In the genomic region with DNA sequence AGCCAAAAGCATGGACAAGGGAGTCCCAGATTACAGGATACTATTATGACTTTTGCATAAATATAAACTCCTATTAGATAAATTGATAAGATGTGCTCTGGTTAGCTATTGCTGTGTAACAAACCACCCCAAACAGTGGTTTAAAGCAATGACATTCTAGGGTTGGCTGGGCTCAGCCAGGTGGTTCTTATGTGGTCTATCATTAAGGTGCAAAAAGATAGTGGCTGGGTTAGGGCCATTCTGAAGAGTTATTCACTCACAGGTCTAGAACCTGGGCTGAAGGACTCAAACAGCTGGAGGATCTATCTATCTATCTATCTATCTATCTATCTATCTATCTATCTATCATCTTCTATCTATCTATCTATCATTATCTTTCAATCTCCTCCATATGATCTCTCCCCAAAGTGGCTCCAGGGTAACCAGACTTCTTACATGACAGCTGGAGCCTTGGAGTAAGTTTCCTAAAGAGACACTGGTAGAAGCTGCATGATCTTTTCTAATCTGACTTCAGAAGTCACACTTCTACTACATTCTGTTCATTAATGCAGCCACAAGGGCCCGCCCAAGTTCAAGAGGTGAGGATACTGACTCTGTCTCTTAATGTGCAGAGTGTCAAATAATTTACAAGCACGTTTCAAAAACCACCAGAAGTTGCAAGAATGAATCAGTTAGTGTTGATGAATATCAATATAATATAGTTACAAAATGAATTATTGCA, we compare ENCODE assay signal across 17 cellular contexts.
DNase-seq lines count a peak whose midpoint lies in the region; ATAC-seq and TF ChIP-seq lines count a peak whose summit lies in the region.
"Had no signal": no experiment of that assay in that cellular context is flagged by ENCODE, and none has a peak within 500 bp of the region (broad histone marks: within the 10 kb centered on the region; RNA-seq: fewer than 3 reads in every experiment).

No MANE protein-coding gene starts in this region.

- POLR2A ChIA-PET in PC-9 (lab: Charles Lee; ENCODE audit: unreplicated experiment): interaction anchor here (0.7 kb wide), 1 partner anchor 62 kb away, joined by 7 read pairs; no protein-coding TSS in a partner anchor

- no peaks in the 10 kb centered on the region for H3K36me3 ChIP-seq in PC-9 (ENCODE audit: low read depth)
- H3K36me3 ChIP-seq in HAP-1 (replicated peaks): no peaks in the 10 kb centered on the region
- H3K36me3 ChIP-seq: SJSA1 had no signal

- DNase-seq in activated CD4-positive, alpha-beta T cell treated with anti-CD3 and anti-CD28 coated beads, Interleukin-2, amount 10 ng/mL, durations not matched to agents 24 days and 14 days: no peak
- no peak for DNase-seq in activated CD4-positive, alpha-beta T cell treated with anti-CD3 and anti-CD28 coated beads for 1 hour
- DNase-seq in GM13977 (ENCODE audit: low spot score) (no peak), PC-9 (no peak), foreskin keratinocyte (no peak), HAP-1 (ENCODE audit: low spot score in 2 of 2) (no peak), AG08395 (ENCODE audit: low spot score) (no peak), T1000 (lab: John Stamatoyannopoulos, UW) (no peak)
- DNase-seq: activated CD4-positive, alpha-beta T cell treated with anti-CD3 and anti-CD28 coated beads, Interleukin-2, amount 50 U/mL, for 48 hours; aorta; naive thymus-derived CD4-positive, alpha-beta T cell; NCI-H1436 treated with DMSO at 0.1 percent for 48 hours; NCI-H345 had no signal

- H2AFZ ChIP-seq in PC-9: no peak overlapping the region

- H3K9me3 Mint-ChIP-seq in activated CD4-positive, alpha-beta T cell treated with anti-CD3 and anti-CD28 coated beads, Interleukin-2, amount 10 ng/mL, durations not matched to agents 24 days and 14 days: peaks cover 17% of the 10 kb centered on the region

- peak overlapping the region; percentile 56 for H3K27ac Mint-ChIP-seq in activated CD4-positive, alpha-beta T cell treated with anti-CD3 and anti-CD28 coated beads, Interleukin-2, amount 10 ng/mL, durations not matched to agents 24 days and 14 days
- H3K27ac Mint-ChIP-seq: progenitor cell of endocrine pancreas had no signal

- H3K36me3 Mint-ChIP-seq in activated CD4-positive, alpha-beta T cell treated with anti-CD3 and anti-CD28 coated beads, Interleukin-2, amount 10 ng/mL, durations not matched to agents 24 days and 14 days (ENCODE audit: low read depth): peaks cover 20% of the 10 kb centered on the region

- CTCF ChIA-PET in PC-9 (lab: Charles Lee): no interaction called here

- H4K20me1 ChIP-seq in PC-9 (ENCODE audit: insufficient read depth): no peaks in the 10 kb centered on the region

- peak; percentile 24 for TF ChIP-seq CTCF in GM13977 (IDR thresholded peaks at IDR 0.05; ENCODE audit: extremely low read depth, insufficient read depth, missing control alignments)
- TF ChIP-seq CTCF in PC-9 (conservative IDR thresholded peaks at IDR 0.05): 0 out of 2 replicates have a peak, but pooled peaks have one; percentile 27
- peak; percentile 38 for TF ChIP-seq CTCF in foreskin keratinocyte (conservative IDR thresholded peaks at IDR 0.05)

- no peak for ATAC-seq in foreskin keratinocyte
- ATAC-seq: naive thymus-derived CD4-positive, alpha-beta T cell had no signal

- in situ Hi-C loops in GM13977 (cut with MboI; ENCODE audit: low pct_unique_long_range_greater_than_20kb, low sequenced_read_pairs, unreplicated experiment): no loop called here
- in situ Hi-C loops in HAP-1 (cut with MboI; ENCODE audit: low sequenced_read_pairs): no loop called here

- no peak overlapping the region for H3K4me3 ChIP-seq in PC-9
- H3K4me3 ChIP-seq in HAP-1: no peak overlapping the region
- H3K4me3 ChIP-seq: coronary artery, lung, SJSA1 had no signal

- 0 out of 2 replicates have a peak overlapping the region, but pooled peaks have one; percentile 15 for H3K4me2 ChIP-seq in PC-9

- H3K27me3 ChIP-seq in PC-9 (ENCODE audit: insufficient read depth, low read depth) (no peaks in the 10 kb centered on the region), foreskin keratinocyte (no peaks in the 10 kb centered on the region), HAP-1 (ENCODE audit: low read depth) (no peaks in the 10 kb centered on the region)
- H3K27me3 ChIP-seq: SJSA1 had no signal

- H3K9me2 ChIP-seq in PC-9 (ENCODE audit: insufficient read depth): no peaks in the 10 kb centered on the region

- H3K79me2 ChIP-seq in PC-9 (ENCODE audit: low read depth): no peaks in the 10 kb centered on the region

- no TSS peak for BruUV-seq in PC-9 (replicated peaks; lab: Mats Ljungman, UMichigan)

- no peak overlapping the region for H3K4me3 Mint-ChIP-seq in activated CD4-positive, alpha-beta T cell treated with anti-CD3 and anti-CD28 coated beads, Interleukin-2, amount 10 ng/mL, durations not matched to agents 24 days and 14 days

- H3K4me1 ChIP-seq in PC-9 (replicated peaks; ENCODE audit: insufficient read depth) (peaks cover 54% of the 10 kb centered on the region), foreskin keratinocyte (no peaks in the 10 kb centered on the region), HAP-1 (no peaks in the 10 kb centered on the region)
- H3K4me1 ChIP-seq: SJSA1 had no signal

- H3K4me1 Mint-ChIP-seq in activated CD4-positive, alpha-beta T cell treated with anti-CD3 and anti-CD28 coated beads, Interleukin-2, amount 10 ng/mL, durations not matched to agents 24 days and 14 days: peaks cover 60% of the 10 kb centered on the region

- H3K27ac ChIP-seq in PC-9: 0 out of 2 replicates have a peak overlapping the region, but pooled peaks have one; percentile 23
- H3K27ac ChIP-seq in foreskin keratinocyte: no peak overlapping the region
- H3K27ac ChIP-seq: SJSA1 had no signal

- peaks cover 41% of the 10 kb centered on the region for H3F3A ChIP-seq in PC-9 (ENCODE audit: insufficient read depth, low read depth)

- H3K9me3 ChIP-seq in PC-9 (ENCODE audit: insufficient read depth, low read depth): 0 out of 2 replicates have a peak, but pooled peaks cover 3% of the 10 kb centered on the region
- H3K9me3 ChIP-seq in HAP-1: no peaks in the 10 kb centered on the region
- H3K9me3 ChIP-seq: SJSA1 had no signal

- intact Hi-C loops in activated CD4-positive, alpha-beta T cell treated with anti-CD3 and anti-CD28 coated beads, Interleukin-2, amount 10 ng/mL, durations not matched to agents 24 days and 14 days (cut with micrococcal nuclease): no loop called here
- intact Hi-C loops in PC-9 (cut with micrococcal nuclease; ENCODE audit: unreplicated experiment): no loop called here

- H3K27me3 Mint-ChIP-seq in activated CD4-positive, alpha-beta T cell treated with anti-CD3 and anti-CD28 coated beads, Interleukin-2, amount 10 ng/mL, durations not matched to agents 24 days and 14 days: peaks cover 14% of the 10 kb centered on the region
